Comparison of ENCODE assay signal across 17 cellular contexts in genomic region chr7:2219136-2219535, GRCh38. TPM values are rescaled to one million over a fixed set of nuclear protein-coding genes. Genes with fewer than 3 reads are reported as not detected.
DNase-seq lines count a peak whose midpoint lies in the region; ATAC-seq, FAIRE-seq and TF ChIP-seq lines count a peak whose summit lies in the region.
"Had no signal": no experiment of that assay in that cellular context is flagged by ENCODE, and none has a peak within 500 bp of the region (broad histone marks: within the 10 kb centered on the region; RNA-seq: fewer than 3 reads in every experiment).

No MANE protein-coding gene starts in this region.

- H3K23ac ChIP-seq in neuronal stem cell (ENCODE audit: low read depth, low read length, poor library complexity) = no peak overlapping the region

- no peak overlapping the region for H3K14ac ChIP-seq in neuronal stem cell (ENCODE audit: low read length)

- no peak overlapping the region for H3K18ac ChIP-seq in neuronal stem cell (ENCODE audit: low read length)

- no peak overlapping the region for H2BK15ac ChIP-seq in neuronal stem cell (ENCODE audit: low read length)

- H3K9ac ChIP-seq in neuronal stem cell (ENCODE audit: low read depth, low read length, poor library complexity) (peak overlapping the region; percentile 44), HepG2 (ENCODE audit: insufficient read depth, low read depth, low read length) (no peak overlapping the region)
- H3K9ac ChIP-seq: GM23248 had no signal

- H3K36me3 ChIP-seq in H7 (replicated peaks; ENCODE audit: control insufficient read depth, insufficient read depth, low read length) = peaks cover 34% of the 10 kb centered on the region
- peaks cover 59% of the 10 kb centered on the region for H3K36me3 ChIP-seq in RWPE2 (ENCODE audit: low read depth)
- peaks cover 71 to 85% of the 10 kb centered on the region in 2 donors for H3K36me3 ChIP-seq in neuronal stem cell (replicated peaks in 1 of 2; ENCODE audit: control insufficient read depth in 2 of 2, insufficient read depth in 2 of 2, low read length in 2 of 2)
- peaks cover 37 to 78% of the 10 kb centered on the region in 2 experiments; a peak in 4 of 5 replicates for H3K36me3 ChIP-seq in HepG2 (replicated peaks in 1 of 2; ENCODE audit: control insufficient read depth in 1 of 2, insufficient read depth in 2 of 2, low read length in 2 of 2)

- ATAC-seq in RWPE2 (ENCODE audit: low read depth) (no peak), HepG2 (no peak)
- ATAC-seq: HCT116 had no signal

- no peak overlapping the region for H2AK5ac ChIP-seq in neuronal stem cell (ENCODE audit: low read depth, low read length)

- H4K8ac ChIP-seq in neuronal stem cell (ENCODE audit: low read depth, low read length) = no peak overlapping the region

- TF ChIP-seq EP300 in HepG2 (IDR thresholded peaks at IDR 0.05; ENCODE audit: low read depth in 2 of 2, low read length in 2 of 2) (no peak), HepG2 (CRISPR knock-in tag; IDR thresholded peaks at IDR 0.05; ENCODE audit: borderline replicate concordance) (no peak)

- no peak overlapping the region for H4K91ac ChIP-seq in neuronal stem cell (ENCODE audit: low read depth, low read length, poor library complexity)

- H3K4me2 ChIP-seq in neuronal stem cell (ENCODE audit: insufficient read depth, low read length, poor library complexity, severe bottlenecking) (no peak overlapping the region), HepG2 (ENCODE audit: low read depth, low read length) (no peak overlapping the region)

- peaks cover 9% of the 10 kb centered on the region for H3K79me2 ChIP-seq in HepG2 (ENCODE audit: insufficient read depth, low read length)

- H2AFZ ChIP-seq in neuronal stem cell (ENCODE audit: low read length) (no peak overlapping the region), HepG2 (ENCODE audit: low read length) (no peak overlapping the region)
- H2AFZ ChIP-seq: GM23248 had no signal

- no peak overlapping the region for H3K4ac ChIP-seq in neuronal stem cell (ENCODE audit: low read length)

- H3K27me3 ChIP-seq in H7 (ENCODE audit: control insufficient read depth, insufficient read depth, low read length) (no peaks in the 10 kb centered on the region), RWPE2 (ENCODE audit: insufficient read depth, poor library complexity, severe bottlenecking) (no peaks in the 10 kb centered on the region), neuronal stem cell (ENCODE audit: control insufficient read depth in 3 of 3, insufficient read depth in 3 of 3, low read depth in 1 of 3, low read length in 3 of 3) (no peaks in the 10 kb centered on the region), HepG2 (ENCODE audit: control insufficient read depth in 1 of 2, insufficient read depth in 2 of 2, low read length in 2 of 2) (no peaks in the 10 kb centered on the region)

- CTCF ChIA-PET in HepG2 (lab: Yijun Ruan, JAX; ENCODE audit: low intra/inter-chr PET ratio, low total read pairs) = no interaction called here

- H4K20me1 ChIP-seq in HepG2 (ENCODE audit: insufficient read depth, low read length) = peaks cover 2% of the 10 kb centered on the region; the same call in 1 of the 2 replicates

- no peak overlapping the region for H2BK5ac ChIP-seq in neuronal stem cell (ENCODE audit: low read length)

- intact Hi-C loops in HepG2 (cut with micrococcal nuclease; ENCODE audit: unreplicated experiment) = no loop called here

- H3K9me3 ChIP-seq in RWPE2 (ENCODE audit: severe bottlenecking) (no peaks in the 10 kb centered on the region), neuronal stem cell (replicated peaks in 1 of 2; ENCODE audit: control insufficient read depth in 2 of 2, insufficient read depth in 1 of 2, low read depth in 1 of 2, low read length in 2 of 2) (peaks cover 0 to 2% of the 10 kb centered on the region in 2 donors), HepG2 (ENCODE audit: low read length) (no peaks in the 10 kb centered on the region)

- no peak for TF ChIP-seq CTCF in RWPE2 (IDR thresholded peaks at IDR 0.05; ENCODE audit: poor library complexity, severe bottlenecking)
- TF ChIP-seq CTCF in HepG2 (CRISPR knock-in tag; IDR thresholded peaks at IDR 0.05) = no peak

- BruUV-seq in HepG2 (replicated peaks; lab: Mats Ljungman, UMichigan) = no TSS peak

- H3K27ac ChIP-seq in RWPE2 (ENCODE audit: poor library complexity, severe bottlenecking) = no peak overlapping the region
- H3K27ac ChIP-seq in neuronal stem cell (replicated peaks; ENCODE audit: low read length) = no peak overlapping the region
- no peak overlapping the region for H3K27ac ChIP-seq in HepG2 (ENCODE audit: extremely low read length, insufficient read depth, low read length)
- H3K27ac ChIP-seq: GM23248 had no signal

- H2BK12ac ChIP-seq in neuronal stem cell (ENCODE audit: low read length) = no peak overlapping the region

- peaks cover 19% of the 10 kb centered on the region for H3K79me1 ChIP-seq in neuronal stem cell (ENCODE audit: low read depth, low read length)

- peak; percentile 57 for DNase-seq in H7
- DNase-seq in RWPE2 (ENCODE audit: low spot score) = peak; percentile 67
- no peak for DNase-seq in neuronal stem cell (ENCODE audit: low spot score)
- no peak for DNase-seq in DMS153 (lab: John Stamatoyannopoulos, UW)
- no peak for DNase-seq in activated CD8-positive, alpha-beta memory T cell treated with anti-CD3 and anti-CD28 coated beads, Interleukin-2, amount 50 U/mL, for 4 hours
- DNase-seq in HepG2 (ENCODE audit: low spot score) = no peak
- DNase-seq: C1 segment of cervical spinal cord; Calu3; CD4-positive, alpha-beta memory T cell; COR-L47; DND-41; GM23248; H9 had no signal

- H2BK120ac ChIP-seq in neuronal stem cell (ENCODE audit: low read depth, low read length) = no peak overlapping the region

- POLR2A ChIA-PET in HepG2 (lab: Yijun Ruan, JAX) = no interaction called here

- no peak for TF ChIP-seq RAD21 in HepG2 (CRISPR knock-in tag; IDR thresholded peaks at IDR 0.05)

- no CpG with 5 or more reads among the region's 15 CpGs for WGBS in neuronal stem cell (ENCODE audit: extremely low coverage in 2 of 2, insufficient read length in 2 of 2, insufficient replicate concordance in 1 of 2), 2 donors
- over 99% methylated on average over 12 of the region's 15 CpGs for WGBS in HepG2 (ENCODE audit: low lambda C conversion rate)

- no peak for FAIRE-seq in HepG2 (lab: Jason Lieb, UNC)
- FAIRE-seq: G401.6, GM12892, H1 had no signal

- in situ Hi-C loops in HepG2 (cut with HindIII; ENCODE audit: extremely low pct_ligation_motif_present, low pct_unique_long_range_greater_than_20kb) = loop anchor here (10.0 to 25.0 kb wide), 2 partner anchors 424 to 632 kb away; no protein-coding TSS in a partner anchor

- no peak for TF ChIP-seq POLR2A in HepG2 (IDR thresholded peaks at IDR 0.05; ENCODE audit: insufficient read depth in 1 of 2, low read depth in 2 of 2, low read length in 2 of 2)

- no peak overlapping the region for H3K4me3 ChIP-seq in H7 (ENCODE audit: insufficient read depth, low read depth, low read length)
- H3K4me3 ChIP-seq in RWPE2 (ENCODE audit: severe bottlenecking) = no peak overlapping the region
- no peak overlapping the region for H3K4me3 ChIP-seq in neuronal stem cell (ENCODE audit: low read length in 2 of 2)
- no peak overlapping the region for H3K4me3 ChIP-seq in HepG2 (replicated peaks in 1 of 3; ENCODE audit: insufficient read depth in 1 of 3, low read depth in 2 of 3, low read length in 3 of 3)
- H3K4me3 ChIP-seq: GM23248 had no signal

- H3K4me1 ChIP-seq in RWPE2 (ENCODE audit: insufficient read depth, poor library complexity, severe bottlenecking) (no peaks in the 10 kb centered on the region), neuronal stem cell (ENCODE audit: control insufficient read depth in 2 of 2, insufficient read depth in 1 of 2, low read depth in 1 of 2, low read length in 2 of 2) (peaks cover 0 to 2% of the 10 kb centered on the region in 2 donors), HepG2 (ENCODE audit: insufficient read depth, low read length) (no peaks in the 10 kb centered on the region)

RNA-seq across cellular contexts. Expression of gene MAD1L1, which starts 13.6 kb away (rescaled TPM):
- 44.7 and 63.0 TPM in 2 replicates for total RNA-seq in H7 (2014; rRNA removed; shearing (Covaris generic))
- 20.0 TPM for polyA plus RNA-seq in neuronal stem cell (2013, experiment 1 of 2)
- 18.9 TPM for polyA plus RNA-seq in neuronal stem cell (2013, experiment 2 of 2)
- 53.3 and 64.7 TPM in 2 replicates for total RNA-seq in HepG2 (2016; rRNA removed; fragmentation: Illumina TruSeq; extraction: Trizol)
- 47.7 and 50.1 TPM in 2 replicates for total RNA-seq in HepG2 (2016; cell fraction: cytosol; rRNA removed; fragmentation: Illumina TruSeq; extraction: Trizol; ENCODE audit: low read depth)
- 48.4 and 60.1 TPM in 2 replicates for total RNA-seq in HepG2 (2016; cell fraction: insoluble cytoplasmic fraction; rRNA removed; fragmentation: Illumina TruSeq; extraction: Trizol)
- total RNA-seq in HepG2 (2016; cell fraction: membrane; rRNA removed; fragmentation: Illumina TruSeq; extraction: Trizol) = 27.3 and 29.1 TPM in 2 replicates
- 29.9 and 32.7 TPM in 2 replicates for total RNA-seq in HepG2 (2016; cell fraction: nucleus; rRNA removed; fragmentation: Illumina TruSeq; extraction: Trizol)
- 17.4 and 21.4 TPM in 2 replicates for polyA plus RNA-seq in HepG2 (2011; rRNA removed)
- polyA plus RNA-seq in HepG2 (2011; cell fraction: cytosol; rRNA removed) = 10.9 and 20.1 TPM in 2 replicates
- 35.5 and 46.7 TPM in 2 replicates for polyA plus RNA-seq in HepG2 (2011; cell fraction: nucleus; rRNA removed)
- 10.5 and 17.0 TPM in 2 replicates for polyA plus RNA-seq in HepG2 (2012)
- polyA plus RNA-seq in HepG2 (2016; cell fraction: cytosol; fragmentation: Illumina TruSeq; extraction: Trizol; ENCODE audit: low read depth) = 8.6 and 11.6 TPM in 2 replicates
- 22.4 and 37.7 TPM in 2 replicates for polyA plus RNA-seq in HepG2 (2016; cell fraction: insoluble cytoplasmic fraction; fragmentation: Illumina TruSeq; extraction: Trizol; ENCODE audit: low read depth)
- polyA plus RNA-seq in HepG2 (2016; cell fraction: membrane; fragmentation: Illumina TruSeq; extraction: Trizol; ENCODE audit: low read depth) = 10.8 and 11.3 TPM in 2 replicates
- 31.9 and 32.8 TPM in 2 replicates for polyA plus RNA-seq in HepG2 (2016; cell fraction: nucleus; fragmentation: Illumina TruSeq; extraction: Trizol; ENCODE audit: insufficient read depth, low read depth)
- 26.5 and 51.4 TPM in 2 replicates for polyA minus RNA-seq in HepG2 (2011; rRNA and poly(A)+ RNA removed; ENCODE audit: low replicate concordance)
- 24.4 and 27.0 TPM in 2 replicates for polyA minus RNA-seq in HepG2 (2011; cell fraction: cytosol; rRNA and poly(A)+ RNA removed)
- 22.9 and 27.4 TPM in 2 replicates for polyA minus RNA-seq in HepG2 (2011; cell fraction: nucleus; rRNA and poly(A)+ RNA removed)

RNA-seq across cellular contexts. Expression of gene MRM2, which starts 22.9 kb away (rescaled TPM):
- total RNA-seq in H7 (2014; rRNA removed; shearing (Covaris generic)) = 25.8 and 32.6 TPM in 2 replicates
- 21.4 TPM for polyA plus RNA-seq in neuronal stem cell (2013, experiment 1 of 2)
- 21.4 TPM for polyA plus RNA-seq in neuronal stem cell (2013, experiment 2 of 2)
- total RNA-seq in HepG2 (2016; rRNA removed; fragmentation: Illumina TruSeq; extraction: Trizol) = 34.2 and 42.6 TPM in 2 replicates
- 13.1 and 15.3 TPM in 2 replicates for total RNA-seq in HepG2 (2016; cell fraction: cytosol; rRNA removed; fragmentation: Illumina TruSeq; extraction: Trizol; ENCODE audit: low read depth)
- 32.0 and 45.6 TPM in 2 replicates for total RNA-seq in HepG2 (2016; cell fraction: insoluble cytoplasmic fraction; rRNA removed; fragmentation: Illumina TruSeq; extraction: Trizol)
- total RNA-seq in HepG2 (2016; cell fraction: membrane; rRNA removed; fragmentation: Illumina TruSeq; extraction: Trizol) = 31.1 and 33.3 TPM in 2 replicates
- total RNA-seq in HepG2 (2016; cell fraction: nucleus; rRNA removed; fragmentation: Illumina TruSeq; extraction: Trizol) = 15.3 and 15.4 TPM in 2 replicates
- 13.2 and 15.8 TPM in 2 replicates for polyA plus RNA-seq in HepG2 (2011; rRNA removed)
- 11.1 and 11.7 TPM in 2 replicates for polyA plus RNA-seq in HepG2 (2011; cell fraction: cytosol; rRNA removed)
- 5.3 and 6.1 TPM in 2 replicates for polyA plus RNA-seq in HepG2 (2011; cell fraction: nucleus; rRNA removed)
- polyA plus RNA-seq in HepG2 (2012) = 13.3 and 14.1 TPM in 2 replicates
- polyA plus RNA-seq in HepG2 (2016; cell fraction: cytosol; fragmentation: Illumina TruSeq; extraction: Trizol; ENCODE audit: low read depth) = 12.8 and 16.1 TPM in 2 replicates
- 46.0 and 53.3 TPM in 2 replicates for polyA plus RNA-seq in HepG2 (2016; cell fraction: insoluble cytoplasmic fraction; fragmentation: Illumina TruSeq; extraction: Trizol; ENCODE audit: low read depth)
- 22.1 and 24.5 TPM in 2 replicates for polyA plus RNA-seq in HepG2 (2016; cell fraction: membrane; fragmentation: Illumina TruSeq; extraction: Trizol; ENCODE audit: low read depth)
- 29.4 and 33.1 TPM in 2 replicates for polyA plus RNA-seq in HepG2 (2016; cell fraction: nucleus; fragmentation: Illumina TruSeq; extraction: Trizol; ENCODE audit: insufficient read depth, low read depth)
- 13.9 and 40.9 TPM in 2 replicates for polyA minus RNA-seq in HepG2 (2011; rRNA and poly(A)+ RNA removed; ENCODE audit: low replicate concordance)
- 2.8 and 5.7 TPM in 2 replicates for polyA minus RNA-seq in HepG2 (2011; cell fraction: cytosol; rRNA and poly(A)+ RNA removed)
- 4.8 and 7.1 TPM in 2 replicates for polyA minus RNA-seq in HepG2 (2011; cell fraction: nucleus; rRNA and poly(A)+ RNA removed)

RNA-seq across cellular contexts. Expression of gene NUDT1, which starts 22.9 kb away (rescaled TPM):
- total RNA-seq in H7 (2014; rRNA removed; shearing (Covaris generic)) = 101 and 117 TPM in 2 replicates
- polyA plus RNA-seq in neuronal stem cell (2013, experiment 1 of 2) = 46.7 TPM
- polyA plus RNA-seq in neuronal stem cell (2013, experiment 2 of 2) = 46.4 TPM
- 26.8 and 32.7 TPM in 2 replicates for total RNA-seq in HepG2 (2016; rRNA removed; fragmentation: Illumina TruSeq; extraction: Trizol)
- total RNA-seq in HepG2 (2016; cell fraction: cytosol; rRNA removed; fragmentation: Illumina TruSeq; extraction: Trizol; ENCODE audit: low read depth) = 11.4 TPM in 2 replicates
- total RNA-seq in HepG2 (2016; cell fraction: insoluble cytoplasmic fraction; rRNA removed; fragmentation: Illumina TruSeq; extraction: Trizol) = 26.2 and 40.5 TPM in 2 replicates
- 14.4 and 18.7 TPM in 2 replicates for total RNA-seq in HepG2 (2016; cell fraction: membrane; rRNA removed; fragmentation: Illumina TruSeq; extraction: Trizol)
- total RNA-seq in HepG2 (2016; cell fraction: nucleus; rRNA removed; fragmentation: Illumina TruSeq; extraction: Trizol) = 9.7 and 11.3 TPM in 2 replicates
- polyA plus RNA-seq in HepG2 (2011; rRNA removed) = 6.4 and 9.1 TPM in 2 replicates
- 8.6 and 15.0 TPM in 2 replicates for polyA plus RNA-seq in HepG2 (2011; cell fraction: cytosol; rRNA removed)
- 7.0 and 14.0 TPM in 2 replicates for polyA plus RNA-seq in HepG2 (2011; cell fraction: nucleus; rRNA removed)
- 9.3 and 12.3 TPM in 2 replicates for polyA plus RNA-seq in HepG2 (2012)
- 11.6 and 16.1 TPM in 2 replicates for polyA plus RNA-seq in HepG2 (2016; cell fraction: cytosol; fragmentation: Illumina TruSeq; extraction: Trizol; ENCODE audit: low read depth)
- polyA plus RNA-seq in HepG2 (2016; cell fraction: insoluble cytoplasmic fraction; fragmentation: Illumina TruSeq; extraction: Trizol; ENCODE audit: low read depth) = 33.4 and 44.1 TPM in 2 replicates
- 15.0 and 16.2 TPM in 2 replicates for polyA plus RNA-seq in HepG2 (2016; cell fraction: membrane; fragmentation: Illumina TruSeq; extraction: Trizol; ENCODE audit: low read depth)
- 21.7 and 21.8 TPM in 2 replicates for polyA plus RNA-seq in HepG2 (2016; cell fraction: nucleus; fragmentation: Illumina TruSeq; extraction: Trizol; ENCODE audit: insufficient read depth, low read depth)
- polyA minus RNA-seq in HepG2 (2011; rRNA and poly(A)+ RNA removed; ENCODE audit: low replicate concordance) = 10.9 and 35.3 TPM in 2 replicates
- polyA minus RNA-seq in HepG2 (2011; cell fraction: cytosol; rRNA and poly(A)+ RNA removed) = 3.8 and 4.1 TPM in 2 replicates
- 1.2 and 1.3 TPM in 2 replicates for polyA minus RNA-seq in HepG2 (2011; cell fraction: nucleus; rRNA and poly(A)+ RNA removed)

Comparison
In these comparisons a context has a peak if more than half of its experiments do, and no peak if none do; other contexts are left out.
1. DNase-seq: peak in H7 (single experiment) and RWPE2 (single experiment); none in neuronal stem cell (single experiment), DMS153 (single experiment), activated CD8-positive, alpha-beta memory T cell treated with anti-CD3 and anti-CD28 coated beads, Interleukin-2, amount 50 U/mL, for 4 hours (single experiment) and HepG2 (single experiment).